Comparison of ENCODE assay signal across 21 cellular contexts in genomic region chr1:36382669-36383068, GRCh38. TPM values are rescaled to one million over a fixed set of nuclear protein-coding genes. Genes with fewer than 3 reads are reported as not detected.
DNase-seq lines count a peak whose midpoint lies in the region; ATAC-seq lines count a peak whose summit lies in the region.
"Had no signal": no experiment of that assay in that cellular context is flagged by ENCODE, and none has a peak within 500 bp of the region (broad histone marks: within the 10 kb centered on the region; RNA-seq: fewer than 3 reads in every experiment).

No MANE protein-coding gene starts in this region.

- H3K27ac Mint-ChIP-seq in CD4-positive, CD25-positive, alpha-beta regulatory T cell, result peak overlapping the region in 2 of 3 donors; percentile 20 to 87
- peak overlapping the region; percentile 84 for H3K27ac Mint-ChIP-seq in central memory CD8-positive, alpha-beta T cell (ENCODE audit: low read depth)

- peaks cover 5% of the 10 kb centered on the region for H3K36me3 ChIP-seq in CD4-positive, CD25-positive, alpha-beta regulatory T cell (ENCODE audit: control insufficient read depth, insufficient read depth, low read length)
- peaks cover 0 to 2% (median 2%) of the 10 kb centered on the region in 3 donors for H3K36me3 ChIP-seq in skeletal muscle tissue (ENCODE audit: control insufficient read depth in 3 of 3, insufficient read depth in 3 of 3, low read length in 3 of 3)

- no peak overlapping the region for H3K4me3 ChIP-seq in CD4-positive, CD25-positive, alpha-beta regulatory T cell (ENCODE audit: low read depth, low read length)
- no peak overlapping the region for H3K4me3 ChIP-seq in skeletal muscle tissue (ENCODE audit: low read length in 3 of 3)
- H3K4me3 ChIP-seq: vagina had no signal

- DNase-seq in CD4-positive, CD25-positive, alpha-beta regulatory T cell, result no peak
- DNase-seq in MV-4-11 (lab: John Stamatoyannopoulos, UW) (peak; percentile 37), SIG-M5 treated with dmso at 0.1 percent for 504 hours (lab: John Stamatoyannopoulos, UW; ENCODE audit: unreplicated experiment) (no peak), NCI-H446 treated with DMSO at 0.1 percent for 48 hours (lab: John Stamatoyannopoulos, UW) (no peak)
- no peak for DNase-seq in central memory CD8-positive, alpha-beta T cell (ENCODE audit: low spot score in 2 of 2)
- DNase-seq: activated CD4-positive, alpha-beta T cell treated with anti-CD3 and anti-CD28 coated beads for 1 hour; activated naive CD4-positive, alpha-beta T cell treated with anti-CD3 and anti-CD28 coated beads, Interleukin-2, amount 50 U/mL, for 16 hours; activated T-cell treated with anti-CD3 and anti-CD28 coated beads, Interleukin-2, amount 50 U/mL, for 48 hours; anterior cingulate cortex; DMS79; effector CD8-positive, alpha-beta T cell; mammary epithelial cell; MM.1S; NCI-H1436 treated with DMSO at 0.1 percent for 48 hours; RPMI8226; stimulated activated CD4-positive, alpha-beta T cell treated with anti-CD3 and anti-CD28 coated beads, Interleukin-15, amount 100 ng/mL, for 24 hours; SW 1271 had no signal

- H3K4me1 Mint-ChIP-seq in CD4-positive, CD25-positive, alpha-beta regulatory T cell, result peaks cover 23 to 82% (median 61%) of the 10 kb centered on the region in 4 donors
- H3K4me1 Mint-ChIP-seq in central memory CD8-positive, alpha-beta T cell, result peaks cover 64% of the 10 kb centered on the region

- H3K4me1 ChIP-seq in CD4-positive, CD25-positive, alpha-beta regulatory T cell (ENCODE audit: control insufficient read depth, insufficient read depth, low read length, poor library complexity, severe bottlenecking), result peaks cover 53% of the 10 kb centered on the region
- H3K4me1 ChIP-seq in skeletal muscle tissue (ENCODE audit: control insufficient read depth in 3 of 3, insufficient read depth in 3 of 3, low read length in 3 of 3), result peaks cover 61 to 84% (median 62%) of the 10 kb centered on the region in 3 donors

- H3K27me3 ChIP-seq in CD4-positive, CD25-positive, alpha-beta regulatory T cell (ENCODE audit: control insufficient read depth, insufficient read depth, low read length), result no peaks in the 10 kb centered on the region
- no peaks in the 10 kb centered on the region for H3K27me3 ChIP-seq in skeletal muscle tissue (ENCODE audit: control insufficient read depth in 3 of 3, insufficient read depth in 3 of 3, low read length in 3 of 3)
- H3K27me3 ChIP-seq: vagina had no signal

- H3K27ac ChIP-seq in CD4-positive, CD25-positive, alpha-beta regulatory T cell (ENCODE audit: insufficient read depth, low read length, poor library complexity, severe bottlenecking), result no peak overlapping the region
- peak overlapping the region; percentile 33 for H3K27ac ChIP-seq in skeletal muscle tissue (ENCODE audit: low read depth, low read length)
- H3K27ac ChIP-seq: vagina had no signal

- H3K36me3 Mint-ChIP-seq in CD4-positive, CD25-positive, alpha-beta regulatory T cell, result peaks cover 8% of the 10 kb centered on the region
- H3K36me3 Mint-ChIP-seq in central memory CD8-positive, alpha-beta T cell (ENCODE audit: insufficient read depth), result peaks cover 19% of the 10 kb centered on the region

- ATAC-seq in CD4-positive, CD25-positive, alpha-beta regulatory T cell (ENCODE audit: low read depth in 2 of 2), result no peak
- no peak for ATAC-seq in central memory CD8-positive, alpha-beta T cell (replicated peaks; ENCODE audit: extremely low read depth, poor library complexity, severe bottlenecking)
- ATAC-seq in HG03097 (IDR thresholded peaks at IDR 0.05; ENCODE audit: low FRiP score, unreplicated experiment), result no peak
- ATAC-seq: esophagus mucosa had no signal

- H3K9ac ChIP-seq in skeletal muscle tissue (ENCODE audit: low read depth in 1 of 3, low read length in 3 of 3), result no peak overlapping the region

- peak overlapping the region in 3 of 4 donors; percentile 18 to 91 (median 24) for H3K4me3 Mint-ChIP-seq in CD4-positive, CD25-positive, alpha-beta regulatory T cell
- H3K4me3 Mint-ChIP-seq in central memory CD8-positive, alpha-beta T cell, result no peak overlapping the region

- no peaks in the 10 kb centered on the region for H3K9me3 ChIP-seq in CD4-positive, CD25-positive, alpha-beta regulatory T cell (ENCODE audit: control insufficient read depth in 2 of 2, low read length in 2 of 2)
- H3K9me3 ChIP-seq in skeletal muscle tissue (ENCODE audit: control insufficient read depth in 3 of 3, low read length in 3 of 3), result no peaks in the 10 kb centered on the region
- H3K9me3 ChIP-seq: vagina had no signal

- no peaks in the 10 kb centered on the region for H3K9me3 Mint-ChIP-seq in CD4-positive, CD25-positive, alpha-beta regulatory T cell
- H3K9me3 Mint-ChIP-seq in central memory CD8-positive, alpha-beta T cell, result no peaks in the 10 kb centered on the region

- H3K27me3 Mint-ChIP-seq in CD4-positive, CD25-positive, alpha-beta regulatory T cell, result no peaks in the 10 kb centered on the region
- no peaks in the 10 kb centered on the region for H3K27me3 Mint-ChIP-seq in central memory CD8-positive, alpha-beta T cell

RNA-seq across cellular contexts. Expression of gene STK40, which starts 3.1 kb away (rescaled TPM):
- 30.1 TPM for total RNA-seq in CD4-positive, CD25-positive, alpha-beta regulatory T cell
- 10 to 100 TPM; 27.1 to 36.4 (median 30.3) TPM for polyA plus RNA-seq in CD4-positive, CD25-positive, alpha-beta regulatory T cell
- total RNA-seq in skeletal muscle tissue, result 11.0 TPM

RNA-seq across cellular contexts. Expression of gene LSM10, which starts 15.0 kb away (rescaled TPM):
- 33.8 TPM for total RNA-seq in CD4-positive, CD25-positive, alpha-beta regulatory T cell
- polyA plus RNA-seq in CD4-positive, CD25-positive, alpha-beta regulatory T cell, result 100 to 1,000 TPM; 142 to 153 (median 145) TPM
- total RNA-seq in skeletal muscle tissue, result 4.2 TPM

RNA-seq across cellular contexts. Expression of gene EVA1B, which starts 59.2 kb away (rescaled TPM):
- total RNA-seq in CD4-positive, CD25-positive, alpha-beta regulatory T cell, result 12.7 TPM
- polyA plus RNA-seq in CD4-positive, CD25-positive, alpha-beta regulatory T cell, result 10 to 100 TPM in 3 of 4 donors, 1 to 10 TPM in 1; 8.7 to 18.0 (median 12.9) TPM
- 40.7 TPM for total RNA-seq in skeletal muscle tissue
